Comparison of ENCODE assay signal across 11 cellular contexts in the genomic region with DNA sequence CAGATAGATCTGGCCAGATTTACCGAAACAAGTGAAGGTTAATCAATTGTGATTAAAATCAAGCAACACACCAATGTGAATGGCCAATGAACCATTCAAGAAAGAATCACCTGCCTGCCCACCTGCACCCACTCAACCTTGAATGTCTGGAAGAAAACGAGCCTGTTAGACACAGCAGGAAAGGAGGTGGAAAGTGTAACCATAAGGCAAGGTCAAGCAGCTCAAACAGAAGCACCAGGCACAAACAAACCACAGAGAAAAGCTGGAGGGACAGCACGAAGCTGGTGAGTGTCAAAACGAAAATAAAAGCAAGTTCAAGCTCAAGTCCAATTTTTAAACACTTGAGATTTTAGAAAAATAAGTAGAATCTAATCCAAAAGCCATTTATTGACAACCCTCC.
A peak's percentile ranks its signal among the peaks of the same experiment; 100 is the strongest.
DNase-seq lines count a peak whose midpoint lies in the region; ATAC-seq and TF ChIP-seq lines count a peak whose summit lies in the region.
"Had no signal": no experiment of that assay in that cellular context is flagged by ENCODE, and none has a peak within 500 bp of the region (broad histone marks: within the 10 kb centered on the region; RNA-seq: fewer than 3 reads in every experiment).

No MANE protein-coding gene starts in this region.

- ATAC-seq in GM19372 (IDR thresholded peaks at IDR 0.05; ENCODE audit: low read depth, unreplicated experiment) = peak; percentile 79
- peak; percentile 92 for ATAC-seq in HG02884 (IDR thresholded peaks at IDR 0.05; ENCODE audit: unreplicated experiment)

- peaks cover 52% of the 10 kb centered on the region for H3K4me1 ChIP-seq in KMS-11 (ENCODE audit: low read depth, poor library complexity, severe bottlenecking)
- H3K4me1 ChIP-seq: testis had no signal

- peaks cover 22% of the 10 kb centered on the region for H3K4me1 Mint-ChIP-seq in chondrocyte (ENCODE audit: low read depth)

- no peaks in the 10 kb centered on the region for H4K20me1 ChIP-seq in KMS-11 (ENCODE audit: insufficient read depth)

- no peak overlapping the region for H3K27ac Mint-ChIP-seq in chondrocyte (ENCODE audit: unreplicated experiment)

- H3K9ac ChIP-seq in KMS-11 = peak overlapping the region; percentile 35; the same call in 1 of the 2 replicates

- H3K27me3 ChIP-seq in KMS-11 (ENCODE audit: insufficient read depth, low read depth) = no peaks in the 10 kb centered on the region
- H3K27me3 ChIP-seq: cardiac muscle cell, testis had no signal

- H3K36me3 ChIP-seq in KMS-11 (ENCODE audit: insufficient read depth) = no peaks in the 10 kb centered on the region
- H3K36me3 ChIP-seq: cardiac muscle cell had no signal

- H3K4me2 ChIP-seq in KMS-11 = peak overlapping the region; percentile 58

- H3K9me3 Mint-ChIP-seq in chondrocyte (ENCODE audit: low read depth) = peaks cover 13% of the 10 kb centered on the region

- TF ChIP-seq CTCF in GM10248 (IDR thresholded peaks at IDR 0.05; ENCODE audit: control extremely low read depth, extremely low read depth, low read depth, missing control alignments) = no peak
- no peak for TF ChIP-seq CTCF in KMS-11 (conservative IDR thresholded peaks at IDR 0.05; ENCODE audit: low read depth, low read length)
- TF ChIP-seq CTCF in chondrocyte (IDR thresholded peaks at IDR 0.05) = no peak

- peak overlapping the region; percentile 55 for H2AFZ ChIP-seq in KMS-11 (ENCODE audit: low read depth)

- no peaks in the 10 kb centered on the region for H3K27me3 Mint-ChIP-seq in chondrocyte (ENCODE audit: low read depth)

- H3K27ac ChIP-seq in KMS-11 = peak overlapping the region; percentile 49
- H3K27ac ChIP-seq: cardiac muscle cell, testis had no signal

- DNase-seq in GM10248 (ENCODE audit: extremely low spot score) = peak; percentile 42
- DNase-seq in NCI-H1436 treated with DMSO at 0.1 percent for 48 hours (lab: John Stamatoyannopoulos, UW) = no peak
- DNase-seq in iPS-NIHi11 (ENCODE audit: low spot score) = no peak
- no peak for DNase-seq in chondrocyte (ENCODE audit: low spot score)
- DNase-seq in nucleus accumbens (lab: John Stamatoyannopoulos, UW) = no peak
- DNase-seq: NCI-H1105, testis had no signal

- no peaks in the 10 kb centered on the region for H3K79me2 ChIP-seq in KMS-11 (ENCODE audit: insufficient read depth, low read depth)

- H3K4me3 ChIP-seq in KMS-11 (IDR thresholded peaks at IDR 0.05; ENCODE audit: insufficient read depth, low read depth, low read length) = no peak overlapping the region
- H3K4me3 ChIP-seq: cardiac muscle cell, testis had no signal

- POLR2A ChIA-PET in GM10248 (lab: Yijun Ruan, JAX) = interaction anchor here (1.0 kb wide), 1 partner anchor 10 kb away, joined by 4 read pairs; no protein-coding TSS in a partner anchor

- CTCF ChIA-PET in GM10248 (lab: Yijun Ruan, JAX) = interaction anchor here (0.8 to 3.6 kb wide), 6 partner anchors 9 to 352 kb away, joined by 3 to 14 read pairs (median 4); no protein-coding TSS in a partner anchor

- H3K36me3 Mint-ChIP-seq in chondrocyte (ENCODE audit: low read depth) = peaks cover 2% of the 10 kb centered on the region

- H3K4me3 Mint-ChIP-seq in chondrocyte (ENCODE audit: unreplicated experiment) = no peak overlapping the region
